31 cellular contexts compared by ENCODE assay signal in the genomic region with DNA sequence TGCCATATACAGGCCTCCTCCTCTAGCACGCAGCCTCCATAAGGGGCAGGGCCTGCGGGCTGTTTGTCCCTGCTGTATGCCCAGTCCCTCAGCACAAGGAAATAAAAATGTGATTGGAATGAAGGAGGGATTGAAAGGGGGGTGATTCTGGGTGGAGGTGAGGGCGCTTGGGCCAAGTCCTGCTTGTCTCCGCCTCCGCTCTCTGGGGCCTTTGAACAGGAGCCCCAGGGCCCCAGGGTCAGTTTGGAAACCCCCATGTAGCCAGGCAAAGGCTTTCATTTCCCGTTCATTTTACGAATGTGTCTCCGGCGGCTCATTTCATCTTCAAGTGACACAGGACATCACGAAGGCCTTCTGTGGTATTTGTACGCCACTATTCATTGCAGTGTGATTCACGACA. TPM values are rescaled to one million over a fixed set of nuclear protein-coding genes. Genes with fewer than 3 reads are reported as not detected.
A peak's percentile ranks its signal among the peaks of the same experiment; 100 is the strongest.
DNase-seq lines count a peak whose midpoint lies in the region; ATAC-seq and TF ChIP-seq lines count a peak whose summit lies in the region.
"Had no signal": no experiment of that assay in that cellular context is flagged by ENCODE, and none has a peak within 500 bp of the region (broad histone marks: within the 10 kb centered on the region; RNA-seq: fewer than 3 reads in every experiment).

No MANE protein-coding gene starts in this region.

- no peaks in the 10 kb centered on the region for H3K27me3 ChIP-seq in upper lobe of left lung
- H3K27me3 ChIP-seq: BE2C, esophagus muscularis mucosa, pancreas, right atrium auricular region had no signal

- H3K4me1 ChIP-seq in upper lobe of left lung = no peaks in the 10 kb centered on the region
- H3K4me1 ChIP-seq: breast epithelium, pancreas had no signal

- CTCF ChIA-PET in activated CD8-positive, alpha-beta memory T cell treated with anti-CD3 and anti-CD28 coated beads, Interleukin-2, amount 10 ng/mL, durations not matched to agents 7 days and 5 days (lab: Charles Lee) = no interaction called here
- CTCF ChIA-PET in HEK293T (lab: Yijun Ruan, JAX) = no interaction called here

- H3K4me3 ChIP-seq in upper lobe of left lung = no peak overlapping the region
- H3K4me3 ChIP-seq: breast epithelium, esophagus muscularis mucosa, pancreas, right atrium auricular region had no signal

- TF ChIP-seq EP300 in upper lobe of left lung (IDR thresholded peaks at IDR 0.05) = no peak

- H3K36me3 Mint-ChIP-seq in activated CD8-positive, alpha-beta memory T cell treated with anti-CD3 and anti-CD28 coated beads, Interleukin-2, amount 10 ng/mL, durations not matched to agents 7 days and 5 days = no peaks in the 10 kb centered on the region
- H3K36me3 Mint-ChIP-seq in activated T-helper 17 cell treated with anti-CD3 and anti-CD28 coated beads, Interleukin-2, amount 50 U/mL, for 72 hours (ENCODE audit: low read depth) = no peaks in the 10 kb centered on the region
- H3K36me3 Mint-ChIP-seq in memory B cell = peaks cover 3% of the 10 kb centered on the region

- H3K4me1 Mint-ChIP-seq in activated CD8-positive, alpha-beta memory T cell treated with anti-CD3 and anti-CD28 coated beads, Interleukin-2, amount 10 ng/mL, durations not matched to agents 7 days and 5 days = peaks cover 6% of the 10 kb centered on the region
- peaks cover 10% of the 10 kb centered on the region for H3K4me1 Mint-ChIP-seq in activated T-helper 17 cell treated with anti-CD3 and anti-CD28 coated beads, Interleukin-2, amount 50 U/mL, for 72 hours
- peaks cover 47% of the 10 kb centered on the region for H3K4me1 Mint-ChIP-seq in memory B cell

- no peak for ATAC-seq in activated CD8-positive, alpha-beta memory T cell treated with anti-CD3 and anti-CD28 coated beads, Interleukin-2, amount 10 ng/mL, durations not matched to agents 7 days and 5 days
- ATAC-seq in activated T-helper 17 cell treated with anti-CD3 and anti-CD28 coated beads, Interleukin-2, amount 50 U/mL, for 72 hours (replicated peaks) = no peak
- ATAC-seq in memory B cell (ENCODE audit: low read depth) (peak; percentile 25), upper lobe of left lung (ENCODE audit: low FRiP score in 2 of 2) (no peak), HG03039 (IDR thresholded peaks at IDR 0.05; ENCODE audit: unreplicated experiment) (no peak)
- ATAC-seq: effector memory CD8-positive, alpha-beta T cell; HepG2; pancreas; SK-N-SH treated with all-trans-retinoic acid at 6 μM for 48 hours; stimulated activated naive CD8-positive, alpha-beta T cell treated with anti-CD3 and anti-CD28 coated beads, Interleukin-15, Interleukin-2, amounts not matched to agents 100 U/mL and 50 U/mL, for 24 hours had no signal

- TF ChIP-seq POLR2A in upper lobe of left lung (IDR thresholded peaks at IDR 0.05) = no peak

- H3K27ac Mint-ChIP-seq in activated CD8-positive, alpha-beta memory T cell treated with anti-CD3 and anti-CD28 coated beads, Interleukin-2, amount 10 ng/mL, durations not matched to agents 7 days and 5 days = no peak overlapping the region
- peak overlapping the region; percentile 20 for H3K27ac Mint-ChIP-seq in activated T-helper 17 cell treated with anti-CD3 and anti-CD28 coated beads, Interleukin-2, amount 50 U/mL, for 72 hours
- peak overlapping the region; percentile 56 for H3K27ac Mint-ChIP-seq in memory B cell
- H3K27ac Mint-ChIP-seq: activated CD4-positive, alpha-beta T cell treated with anti-CD3 and anti-CD28 coated beads, Interleukin-2, amount 10 ng/mL, durations not matched to agents 24 days and 14 days; effector memory CD8-positive, alpha-beta T cell; nephron had no signal

- TF ChIP-seq CTCF in upper lobe of left lung (IDR thresholded peaks at IDR 0.05) = no peak

- peaks cover 15% of the 10 kb centered on the region for H3K27me3 Mint-ChIP-seq in activated CD8-positive, alpha-beta memory T cell treated with anti-CD3 and anti-CD28 coated beads, Interleukin-2, amount 10 ng/mL, durations not matched to agents 7 days and 5 days
- no peaks in the 10 kb centered on the region for H3K27me3 Mint-ChIP-seq in activated T-helper 17 cell treated with anti-CD3 and anti-CD28 coated beads, Interleukin-2, amount 50 U/mL, for 72 hours
- H3K27me3 Mint-ChIP-seq in memory B cell = no peaks in the 10 kb centered on the region

- DNase-seq in activated CD8-positive, alpha-beta memory T cell treated with anti-CD3 and anti-CD28 coated beads, Interleukin-2, amount 10 ng/mL, durations not matched to agents 7 days and 5 days = peak; percentile 21
- DNase-seq in activated CD8-positive, alpha-beta memory T cell treated with anti-CD3 and anti-CD28 coated beads, Interleukin-2, amount 50 U/mL, for 4 hours = no peak
- peak in 1 of 2 donors; percentile 11 for DNase-seq in memory B cell (ENCODE audit: low spot score in 2 of 2)
- no peak for DNase-seq in upper lobe of left lung
- DNase-seq in stimulated activated CD4-positive, alpha-beta T cell treated with anti-CD3 and anti-CD28 coated beads, Interleukin-4, amount 100 ng/mL, for 1 hour = no peak
- DNase-seq in HEK293T (ENCODE audit: extremely low spot score) = no peak
- DNase-seq: activated CD4-positive, alpha-beta T cell treated with anti-CD3 and anti-CD28 coated beads, Interleukin-2, amount 10 ng/mL, durations not matched to agents 24 days and 14 days; BE2C; COR-L47; DMS79; effector memory CD8-positive, alpha-beta T cell; foreskin melanocyte; GF-D8; hypothalamus; NCI-H1048; NCI-H2081 treated with DMSO at 0.1 percent for 48 hours; NCI-H446; stimulated activated CD4-positive, alpha-beta T cell treated with anti-CD3 and anti-CD28 coated beads, Interleukin-4, amount 100 ng/mL, for 24 hours; stimulated activated naive CD8-positive, alpha-beta T cell treated with anti-CD3 and anti-CD28 coated beads, Interleukin-15, Interleukin-2, amounts not matched to agents 100 U/mL and 50 U/mL, for 24 hours had no signal

- H3K36me3 ChIP-seq in upper lobe of left lung = no peaks in the 10 kb centered on the region
- H3K36me3 ChIP-seq: BE2C, breast epithelium, esophagus muscularis mucosa, pancreas, right atrium auricular region had no signal

- no peaks in the 10 kb centered on the region for H3K9me3 Mint-ChIP-seq in activated CD8-positive, alpha-beta memory T cell treated with anti-CD3 and anti-CD28 coated beads, Interleukin-2, amount 10 ng/mL, durations not matched to agents 7 days and 5 days (ENCODE audit: low read depth)
- H3K9me3 Mint-ChIP-seq in activated T-helper 17 cell treated with anti-CD3 and anti-CD28 coated beads, Interleukin-2, amount 50 U/mL, for 72 hours = no peaks in the 10 kb centered on the region
- no peaks in the 10 kb centered on the region for H3K9me3 Mint-ChIP-seq in memory B cell
- H3K9me3 Mint-ChIP-seq: activated CD4-positive, alpha-beta T cell treated with anti-CD3 and anti-CD28 coated beads, Interleukin-2, amount 10 ng/mL, durations not matched to agents 24 days and 14 days; effector memory CD8-positive, alpha-beta T cell; nephron had no signal

- no peak overlapping the region for H3K4me3 Mint-ChIP-seq in activated CD8-positive, alpha-beta memory T cell treated with anti-CD3 and anti-CD28 coated beads, Interleukin-2, amount 10 ng/mL, durations not matched to agents 7 days and 5 days
- no peak overlapping the region for H3K4me3 Mint-ChIP-seq in activated T-helper 17 cell treated with anti-CD3 and anti-CD28 coated beads, Interleukin-2, amount 50 U/mL, for 72 hours
- H3K4me3 Mint-ChIP-seq in memory B cell = peak overlapping the region; percentile 30
- H3K4me3 Mint-ChIP-seq: activated CD4-positive, alpha-beta T cell treated with anti-CD3 and anti-CD28 coated beads, Interleukin-2, amount 10 ng/mL, durations not matched to agents 24 days and 14 days; effector memory CD8-positive, alpha-beta T cell; nephron had no signal

- POLR2A ChIA-PET in HEK293T (lab: Yijun Ruan, JAX) = no interaction called here

- 91 to 93% methylated on average over 12 of the region's 12 CpGs for WGBS in upper lobe of left lung, 2 donors

- no peak overlapping the region for H3K27ac ChIP-seq in upper lobe of left lung
- H3K27ac ChIP-seq: breast epithelium, esophagus muscularis mucosa, pancreas, right atrium auricular region, VCaP had no signal

- H3K9me3 ChIP-seq in upper lobe of left lung = no peaks in the 10 kb centered on the region
- H3K9me3 ChIP-seq: breast epithelium, esophagus muscularis mucosa, pancreas, right atrium auricular region had no signal

TF ChIP-seq in HEK293T, 16 proteins besides CTCF, POLR2A, EP300 and RAD21:
- TF ChIP-seq FOXM1 (IDR thresholded peaks at IDR 0.05; ENCODE audit: borderline replicate concordance) (no peak), HDGF (IDR thresholded peaks at IDR 0.05; ENCODE audit: borderline replicate concordance) (no peak), LEF1 (IDR thresholded peaks at IDR 0.05; ENCODE audit: borderline replicate concordance) (no peak), ELF4 (IDR thresholded peaks at IDR 0.05) (no peak), FOXA1 (IDR thresholded peaks at IDR 0.05) (no peak), NFRKB (IDR thresholded peaks at IDR 0.05) (no peak), TARDBP (IDR thresholded peaks at IDR 0.05) (no peak), FOXK2 (IDR thresholded peaks at IDR 0.05) (no peak), L3MBTL2 (conservative IDR thresholded peaks at IDR 0.05) (no peak)
TF ChIP-seq in HEK293T: peak in this region for 0.

RNA-seq across cellular contexts. Expression of a gene that starts 4.5 kb away (rescaled TPM):
- 1 to 10 TPM; 5.9 to 8.2 TPM for total RNA-seq in activated CD8-positive, alpha-beta memory T cell treated with anti-CD3 and anti-CD28 coated beads, Interleukin-2, amount 10 ng/mL, durations not matched to agents 7 days and 5 days
- 10 to 100 TPM; 13.7 to 23.0 TPM for total RNA-seq in activated T-helper 17 cell treated with anti-CD3 and anti-CD28 coated beads, Interleukin-2, amount 50 U/mL, for 72 hours
- total RNA-seq in upper lobe of left lung = 1 to 10 TPM; 3.3 to 8.4 (median 7.0) TPM
- total RNA-seq: A172, H4 had no signal
